18 cellular contexts compared by ENCODE assay signal in genomic region chr6:144410059-144410458, GRCh38.
DNase-seq lines count a peak whose midpoint lies in the region; ATAC-seq and TF ChIP-seq lines count a peak whose summit lies in the region.
"Had no signal": no experiment of that assay in that cellular context is flagged by ENCODE, and none has a peak within 500 bp of the region (broad histone marks: within the 10 kb centered on the region; RNA-seq: fewer than 3 reads in every experiment).

No MANE protein-coding gene starts in this region.

- H3K4me1 ChIP-seq in mucosa of descending colon (ENCODE audit: low read depth) = peaks cover 19% of the 10 kb centered on the region
- H3K4me1 ChIP-seq: BLaER1 treated with 17β-estradiol and CSF1 and Interleukin-3, amounts not matched to agents 10 nM and 100 nM; HAP-1 had no signal

- ATAC-seq in mucosa of descending colon (peak; percentile 84), GM18858 (IDR thresholded peaks at IDR 0.05; ENCODE audit: unreplicated experiment) (no peak)
- ATAC-seq: GM12878 had no signal

- H3K27ac ChIP-seq in C4-2B (peak overlapping the region; percentile 66; the same call in 1 of the 2 replicates), VCaP (peak overlapping the region; percentile 87)
- H3K27ac ChIP-seq: BLaER1 treated with 17β-estradiol and CSF1 and Interleukin-3, amounts not matched to agents 10 nM and 100 nM; GM23248 had no signal

- peaks cover 18% of the 10 kb centered on the region for H3K36me3 Mint-ChIP-seq in HFFc6 (ENCODE audit: low read depth)

- intact Hi-C loops in mucosa of descending colon (cut with DNase I, micrococcal nuclease) = loop anchor here in 1 of 2 donors (5.0 kb wide), 1 partner anchor 113 kb away; no protein-coding TSS in a partner anchor

- H3K36me3 ChIP-seq in mucosa of descending colon (ENCODE audit: low read depth) = no peaks in the 10 kb centered on the region
- H3K36me3 ChIP-seq: HAP-1 had no signal

- DNase-seq in NCI-H748 treated with DMSO at 0.1 percent for 48 hours (lab: John Stamatoyannopoulos, UW) (peak; percentile 10), mucosa of descending colon (no peak), activated T-cell treated with anti-CD3 and anti-CD28 coated beads for 4 hours (no peak), GM03348 (ENCODE audit: low spot score) (no peak), HFFc6 (no peak)
- DNase-seq: CD4-positive, CD25-positive, alpha-beta regulatory T cell; CD8-positive, alpha-beta memory T cell; COR-L47; DMS79 treated with DMSO at 0.1 percent for 48 hours; GF-D8; GM23248 had no signal

- H3K27me3 Mint-ChIP-seq in HFFc6 (ENCODE audit: insufficient read depth) = peaks cover 2% of the 10 kb centered on the region; the same call in 1 of the 2 replicates
- H3K27me3 Mint-ChIP-seq: B cell; CD4-positive, CD25-positive, alpha-beta regulatory T cell; CD8-positive, alpha-beta memory T cell had no signal

- no peaks in the 10 kb centered on the region for H3K9me3 ChIP-seq in mucosa of descending colon
- H3K9me3 ChIP-seq: HAP-1 had no signal

- peaks cover 34% of the 10 kb centered on the region for H3K4me1 Mint-ChIP-seq in HFFc6 (ENCODE audit: low read depth)

- TF ChIP-seq CTCF in C4-2B (conservative IDR thresholded peaks at IDR 0.05) (no peak), VCaP (conservative IDR thresholded peaks at IDR 0.05) (no peak), mucosa of descending colon (IDR thresholded peaks at IDR 0.05) (no peak), HFFc6 (IDR thresholded peaks at IDR 0.05) (no peak)

- no peak overlapping the region for H3K27ac Mint-ChIP-seq in HFFc6
- H3K27ac Mint-ChIP-seq: B cell had no signal

- no peaks in the 10 kb centered on the region for H3K9me3 Mint-ChIP-seq in HFFc6
- H3K9me3 Mint-ChIP-seq: CD8-positive, alpha-beta memory T cell had no signal

- no peak overlapping the region for H3K4me3 Mint-ChIP-seq in HFFc6
- H3K4me3 Mint-ChIP-seq: B cell had no signal

- no peak overlapping the region for H3K4me3 ChIP-seq in mucosa of descending colon
- H3K4me3 ChIP-seq: BLaER1 treated with 17β-estradiol and CSF1 and Interleukin-3, amounts not matched to agents 10 nM and 100 nM; GM12878; GM23248; HAP-1 had no signal
